1 cellular context compared by ENCODE assay signal in the genomic region with DNA sequence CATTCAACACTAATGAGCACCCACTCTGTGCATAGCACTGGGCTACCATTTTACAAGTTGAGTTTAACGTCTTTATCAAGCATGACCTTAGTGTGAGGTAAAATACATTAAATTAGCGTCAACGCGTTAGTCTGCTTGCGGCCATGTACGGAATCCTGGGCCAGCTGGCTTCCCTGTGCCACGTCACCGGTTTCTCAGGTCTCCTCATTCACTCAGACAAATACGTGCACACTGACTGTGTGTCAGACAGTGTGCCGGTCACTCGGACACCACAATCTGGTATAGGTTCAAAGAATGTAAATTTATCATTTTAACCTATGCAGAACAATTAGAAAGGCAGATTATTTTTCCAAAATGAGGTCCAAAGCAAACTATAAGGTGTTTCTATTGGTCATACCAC.
TF ChIP-seq lines count a peak whose summit lies in the region.

No MANE protein-coding gene starts in this region.

TF ChIP-seq in endothelial cell of umbilical vein, 7 proteins besides CTCF, POLR2A, EP300 and RAD21:
- TF ChIP-seq POLR2AphosphoS5 (IDR thresholded peaks at IDR 0.05; ENCODE audit: insufficient read depth, low read depth, low read length) (no peak), FOS (IDR thresholded peaks at IDR 0.05; ENCODE audit: borderline replicate concordance, insufficient read depth, low read length) (no peak), GATA2 (IDR thresholded peaks at IDR 0.05; ENCODE audit: insufficient read depth, insufficient read length, low read depth, low read length) (no peak)
